Comparison of ENCODE assay signal across 12 cellular contexts in genomic region chr4:54930226-54930625, GRCh38.
A peak's percentile ranks its signal among the peaks of the same experiment; 100 is the strongest.
DNase-seq lines count a peak whose midpoint lies in the region; ATAC-seq and TF ChIP-seq lines count a peak whose summit lies in the region.
"Had no signal": no experiment of that assay in that cellular context is flagged by ENCODE, and none has a peak within 500 bp of the region (broad histone marks: within the 10 kb centered on the region; RNA-seq: fewer than 3 reads in every experiment).

No MANE protein-coding gene starts in this region.

- H3K9ac ChIP-seq in mesendoderm (ENCODE audit: low read length) = no peak overlapping the region

- H3K9me3 Mint-ChIP-seq in HFFc6 (no peaks in the 10 kb centered on the region), brain (peaks cover 0 to 4% (median 3%) of the 10 kb centered on the region in 5 experiments)
- peaks cover 3% of the 10 kb centered on the region for H3K9me3 Mint-ChIP-seq in activated T-cell treated with anti-CD3 and anti-CD28 coated beads, Interleukin-2, amount 50 U/mL, for 24 hours

- no peak overlapping the region for H2BK5ac ChIP-seq in mesendoderm (ENCODE audit: low read length)

- no peak overlapping the region for H3K18ac ChIP-seq in mesendoderm (ENCODE audit: low read length)

- H3K9me3 ChIP-seq in effector memory CD4-positive, alpha-beta T cell (ENCODE audit: control insufficient read depth, low read length) = no peaks in the 10 kb centered on the region
- H3K9me3 ChIP-seq: esophagus squamous epithelium had no signal

- H3K27ac ChIP-seq in ACC112 (ENCODE audit: low read depth, low read length) (peak overlapping the region; percentile 61), mesendoderm (ENCODE audit: low read depth, low read length) (no peak overlapping the region)
- no peak overlapping the region for H3K27ac ChIP-seq in effector memory CD4-positive, alpha-beta T cell (ENCODE audit: insufficient read depth, low read length, poor library complexity, severe bottlenecking)
- H3K27ac ChIP-seq: C4-2B, esophagus squamous epithelium had no signal

- peaks cover 16% of the 10 kb centered on the region for H3K4me1 ChIP-seq in ACC112 (ENCODE audit: control insufficient read depth, insufficient read depth, low read length, unreplicated experiment)
- H3K4me1 ChIP-seq in effector memory CD4-positive, alpha-beta T cell (ENCODE audit: control insufficient read depth, insufficient read depth, low read length, poor library complexity, severe bottlenecking) = no peaks in the 10 kb centered on the region
- no peaks in the 10 kb centered on the region for H3K4me1 ChIP-seq in mesendoderm (ENCODE audit: control insufficient read depth, low read depth, low read length)

- H3K4me3 Mint-ChIP-seq in HFFc6 (no peak overlapping the region), brain (no peak overlapping the region)
- no peak overlapping the region for H3K4me3 Mint-ChIP-seq in activated T-cell treated with anti-CD3 and anti-CD28 coated beads, Interleukin-2, amount 50 U/mL, for 24 hours

- ATAC-seq in stimulated activated naive CD8-positive, alpha-beta T cell treated with anti-CD3 and anti-CD28 coated beads, Interleukin-15, Interleukin-2, amounts not matched to agents 100 U/mL and 50 U/mL, for 24 hours = no peak

- H3K4me2 ChIP-seq in mesendoderm (ENCODE audit: low read length) = no peak overlapping the region

- H2BK120ac ChIP-seq in mesendoderm (ENCODE audit: low read depth, low read length) = no peak overlapping the region

- no peaks in the 10 kb centered on the region for H3K79me1 ChIP-seq in mesendoderm (ENCODE audit: low read length)

- H3K4me1 Mint-ChIP-seq in HFFc6 (ENCODE audit: low read depth) = no peaks in the 10 kb centered on the region
- H3K4me1 Mint-ChIP-seq in brain = peaks cover 12% of the 10 kb centered on the region
- H3K4me1 Mint-ChIP-seq in activated T-cell treated with anti-CD3 and anti-CD28 coated beads, Interleukin-2, amount 50 U/mL, for 24 hours (ENCODE audit: low read depth) = peaks cover 1% of the 10 kb centered on the region

- peak overlapping the region; percentile 24 for H3K4me3 ChIP-seq in ACC112 (ENCODE audit: low read depth, low read length)
- H3K4me3 ChIP-seq in effector memory CD4-positive, alpha-beta T cell (ENCODE audit: insufficient read depth, low read depth, low read length, poor library complexity, severe bottlenecking) = no peak overlapping the region
- H3K4me3 ChIP-seq in mesendoderm (ENCODE audit: low read length) = no peak overlapping the region
- H3K4me3 ChIP-seq: esophagus squamous epithelium had no signal

- H3K36me3 Mint-ChIP-seq in HFFc6 (ENCODE audit: low read depth) = no peaks in the 10 kb centered on the region
- no peaks in the 10 kb centered on the region for H3K36me3 Mint-ChIP-seq in brain
- no peaks in the 10 kb centered on the region for H3K36me3 Mint-ChIP-seq in activated T-cell treated with anti-CD3 and anti-CD28 coated beads, Interleukin-2, amount 50 U/mL, for 24 hours (ENCODE audit: low read depth)

- no peak overlapping the region for H3K23ac ChIP-seq in mesendoderm (ENCODE audit: low read length)

- H3K4ac ChIP-seq in mesendoderm (ENCODE audit: low read depth, low read length) = no peak overlapping the region

- no peaks in the 10 kb centered on the region for H3K79me2 ChIP-seq in ACC112 (ENCODE audit: control insufficient read depth, insufficient read depth, low read length, unreplicated experiment)
- H3K79me2 ChIP-seq in mesendoderm (ENCODE audit: control insufficient read depth, insufficient read depth, low read length) = no peaks in the 10 kb centered on the region

- H3K27me3 ChIP-seq in ACC112 (ENCODE audit: insufficient read depth, low read length) (peaks cover 12% of the 10 kb centered on the region), mesendoderm (ENCODE audit: insufficient read depth, low read length, poor library complexity) (no peaks in the 10 kb centered on the region)
- no peaks in the 10 kb centered on the region for H3K27me3 ChIP-seq in effector memory CD4-positive, alpha-beta T cell (replicated peaks; ENCODE audit: control insufficient read depth, insufficient read depth, low read length, poor library complexity, severe bottlenecking)
- H3K27me3 ChIP-seq: esophagus squamous epithelium had no signal

- H4K8ac ChIP-seq in mesendoderm (ENCODE audit: low read depth, low read length) = no peak overlapping the region

- H2BK15ac ChIP-seq in mesendoderm (replicated peaks; ENCODE audit: low read depth) = no peak overlapping the region

- TF ChIP-seq CTCF in HFFc6 (IDR thresholded peaks at IDR 0.05) (no peak), brain (conservative IDR thresholded peaks at IDR 0.05) (no peak)

- H2AK5ac ChIP-seq in mesendoderm (ENCODE audit: low read length) = no peak overlapping the region

- no peak overlapping the region for H4K5ac ChIP-seq in mesendoderm (ENCODE audit: low read length)

- H3K36me3 ChIP-seq in ACC112 (ENCODE audit: insufficient read depth, low read length) = no peaks in the 10 kb centered on the region
- no peaks in the 10 kb centered on the region for H3K36me3 ChIP-seq in effector memory CD4-positive, alpha-beta T cell (ENCODE audit: control insufficient read depth, insufficient read depth, low read length)
- no peaks in the 10 kb centered on the region for H3K36me3 ChIP-seq in mesendoderm (ENCODE audit: control insufficient read depth, insufficient read depth, low read length)
- H3K36me3 ChIP-seq: esophagus squamous epithelium had no signal

- peak overlapping the region; percentile 86 for H2AFZ ChIP-seq in ACC112 (ENCODE audit: low read length, unreplicated experiment)

- WGBS in mesendoderm (ENCODE audit: extremely low coverage, insufficient coverage, low lambda C conversion rate) = no CpG with 5 or more reads among the region's 6 CpGs

- peaks cover 3% of the 10 kb centered on the region; the same call in 1 of the 2 replicates for H3K27me3 Mint-ChIP-seq in HFFc6 (ENCODE audit: insufficient read depth)
- H3K27me3 Mint-ChIP-seq in brain = no peaks in the 10 kb centered on the region
- peaks cover 2% of the 10 kb centered on the region for H3K27me3 Mint-ChIP-seq in activated T-cell treated with anti-CD3 and anti-CD28 coated beads, Interleukin-2, amount 50 U/mL, for 24 hours

- H3K56ac ChIP-seq in mesendoderm (ENCODE audit: low read length) = no peak overlapping the region

- DNase-seq in HFFc6 = peak; percentile 3
- DNase-seq in hepatic stellate cell (ENCODE audit: low spot score) = peak; percentile 25
- DNase-seq in effector memory CD4-positive, alpha-beta T cell = no peak
- no peak for DNase-seq in stimulated activated naive CD8-positive, alpha-beta T cell treated with anti-CD3 and anti-CD28 coated beads, Interleukin-15, Interleukin-2, amounts not matched to agents 100 U/mL and 50 U/mL, for 24 hours
- DNase-seq in mesendoderm = no peak
- DNase-seq in activated T-cell treated with anti-CD3 and anti-CD28 coated beads, Interleukin-2, amount 50 U/mL, for 24 hours = no peak
- DNase-seq: esophagus squamous epithelium; NCI-H1105; stimulated activated CD4-positive, alpha-beta T cell treated with anti-CD3 and anti-CD28 coated beads, Interleukin-4, amount 100 ng/mL, for 24 hours had no signal

- no peak overlapping the region for H3K27ac Mint-ChIP-seq in HFFc6
- peak overlapping the region in 3 of 5 experiments; percentile 22 to 49 (median 42) for H3K27ac Mint-ChIP-seq in brain
- no peak overlapping the region for H3K27ac Mint-ChIP-seq in activated T-cell treated with anti-CD3 and anti-CD28 coated beads, Interleukin-2, amount 50 U/mL, for 24 hours

Comparison
In these comparisons a context has a peak if more than half of its experiments do, and no peak if none do; other contexts are left out.
1. DNase-seq: peak in HFFc6 (single experiment) and hepatic stellate cell (single experiment); none in effector memory CD4-positive, alpha-beta T cell (0 of 3), stimulated activated naive CD8-positive, alpha-beta T cell treated with anti-CD3 and anti-CD28 coated beads, Interleukin-15, Interleukin-2, amounts not matched to agents 100 U/mL and 50 U/mL, for 24 hours (single experiment), mesendoderm (single experiment) and activated T-cell treated with anti-CD3 and anti-CD28 coated beads, Interleukin-2, amount 50 U/mL, for 24 hours (single experiment).
2. H3K27ac Mint-ChIP-seq: peak in brain (3 of 5); none in HFFc6 (single experiment) and activated T-cell treated with anti-CD3 and anti-CD28 coated beads, Interleukin-2, amount 50 U/mL, for 24 hours (single experiment).